In the genomic region with DNA sequence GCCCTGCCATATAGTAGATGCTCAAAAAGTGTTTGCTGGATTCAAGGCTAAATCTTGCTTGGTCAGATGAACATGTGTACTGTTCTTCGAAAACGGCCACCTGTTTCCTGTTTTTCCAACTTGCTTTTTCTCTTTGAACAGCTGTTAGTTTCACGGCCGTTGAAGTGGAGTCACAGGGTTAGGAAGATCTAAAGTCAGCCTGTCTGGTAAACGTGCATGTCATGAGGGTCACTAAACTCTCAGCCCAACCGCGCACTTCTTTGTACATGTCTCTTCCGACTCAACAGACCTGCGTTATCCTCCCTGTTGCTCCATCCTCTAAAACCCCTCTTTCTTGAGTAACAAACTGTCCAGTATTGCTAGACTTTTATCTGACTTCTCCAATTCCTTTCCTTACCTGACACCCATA, we compare ENCODE assay signal across 10 cellular contexts.
DNase-seq lines count a peak whose midpoint lies in the region; ATAC-seq and TF ChIP-seq lines count a peak whose summit lies in the region.
"Had no signal": no experiment of that assay in that cellular context is flagged by ENCODE, and none has a peak within 500 bp of the region (broad histone marks: within the 10 kb centered on the region; RNA-seq: fewer than 3 reads in every experiment).

No MANE protein-coding gene starts in this region.

- DNase-seq in GM13977 (ENCODE audit: low spot score): peak; percentile 30
- DNase-seq in left kidney (ENCODE audit: low read depth, low spot score): peak; percentile 15
- no peak for DNase-seq in activated CD8-positive, alpha-beta memory T cell treated with anti-CD3 and anti-CD28 coated beads, Interleukin-2, amount 10 ng/mL, durations not matched to agents 7 days and 5 days
- no peak for DNase-seq in RKO (ENCODE audit: low spot score)
- no peak for DNase-seq in RWPE1 (ENCODE audit: low spot score)
- DNase-seq: activated effector memory CD4-positive, alpha-beta T cell treated with anti-CD3 and anti-CD28 coated beads, Interleukin-2, amount 50 U/mL, for 16 hours; NCI-H2227 treated with DMSO at 0.1 percent for 48 hours had no signal

- peak overlapping the region in 2 of 3 donors; percentile 34 to 51 for H3K27ac Mint-ChIP-seq in IgD-negative memory B cell
- H3K27ac Mint-ChIP-seq in activated CD8-positive, alpha-beta memory T cell treated with anti-CD3 and anti-CD28 coated beads, Interleukin-2, amount 10 ng/mL, durations not matched to agents 7 days and 5 days: no peak overlapping the region

- H3K36me3 Mint-ChIP-seq in IgD-negative memory B cell: peaks cover 1% of the 10 kb centered on the region
- H3K36me3 Mint-ChIP-seq in activated CD8-positive, alpha-beta memory T cell treated with anti-CD3 and anti-CD28 coated beads, Interleukin-2, amount 10 ng/mL, durations not matched to agents 7 days and 5 days: peaks cover 14% of the 10 kb centered on the region

- in situ Hi-C loops in GM13977 (cut with MboI; ENCODE audit: low pct_unique_long_range_greater_than_20kb, low sequenced_read_pairs, unreplicated experiment): no loop called here

- H3K27me3 Mint-ChIP-seq in IgD-negative memory B cell: peaks cover 3% of the 10 kb centered on the region
- no peaks in the 10 kb centered on the region for H3K27me3 Mint-ChIP-seq in activated CD8-positive, alpha-beta memory T cell treated with anti-CD3 and anti-CD28 coated beads, Interleukin-2, amount 10 ng/mL, durations not matched to agents 7 days and 5 days

- CTCF ChIA-PET in activated CD8-positive, alpha-beta memory T cell treated with anti-CD3 and anti-CD28 coated beads, Interleukin-2, amount 10 ng/mL, durations not matched to agents 7 days and 5 days (lab: Charles Lee): no interaction called here
- CTCF ChIA-PET in RWPE1 (lab: Yijun Ruan, JAX): interaction anchor here (0.8 kb wide), 1 partner anchor 923 kb away, joined by 3 read pairs; no protein-coding TSS in a partner anchor

- POLR2A ChIA-PET in RWPE1 (lab: Yijun Ruan, JAX; ENCODE audit: low non-redundant PET): no interaction called here

- no peak overlapping the region for H3K27ac ChIP-seq in RWPE1

- ATAC-seq in GM21381 (IDR thresholded peaks at IDR 0.05; ENCODE audit: unreplicated experiment) (peak; percentile 53), HG03175 (IDR thresholded peaks at IDR 0.05; ENCODE audit: unreplicated experiment) (no peak)
- ATAC-seq in activated CD8-positive, alpha-beta memory T cell treated with anti-CD3 and anti-CD28 coated beads, Interleukin-2, amount 10 ng/mL, durations not matched to agents 7 days and 5 days: no peak

- peaks cover 0 to 2% (median 0%) of the 10 kb centered on the region in 3 donors for H3K9me3 Mint-ChIP-seq in IgD-negative memory B cell
- peaks cover 2% of the 10 kb centered on the region for H3K9me3 Mint-ChIP-seq in activated CD8-positive, alpha-beta memory T cell treated with anti-CD3 and anti-CD28 coated beads, Interleukin-2, amount 10 ng/mL, durations not matched to agents 7 days and 5 days (ENCODE audit: low read depth)

- TF ChIP-seq CTCF in GM13977 (IDR thresholded peaks at IDR 0.05; ENCODE audit: extremely low read depth, insufficient read depth, missing control alignments): no peak
- TF ChIP-seq CTCF in RWPE1 (conservative IDR thresholded peaks at IDR 0.05; ENCODE audit: low read depth): no peak

- H3K4me3 Mint-ChIP-seq in IgD-negative memory B cell: peak overlapping the region in 3 of 4 donors; percentile 37 to 74 (median 39)
- H3K4me3 Mint-ChIP-seq in activated CD8-positive, alpha-beta memory T cell treated with anti-CD3 and anti-CD28 coated beads, Interleukin-2, amount 10 ng/mL, durations not matched to agents 7 days and 5 days: no peak overlapping the region

- peaks cover 16 to 30% (median 17%) of the 10 kb centered on the region in 3 donors for H3K4me1 Mint-ChIP-seq in IgD-negative memory B cell
- H3K4me1 Mint-ChIP-seq in activated CD8-positive, alpha-beta memory T cell treated with anti-CD3 and anti-CD28 coated beads, Interleukin-2, amount 10 ng/mL, durations not matched to agents 7 days and 5 days: peaks cover 26% of the 10 kb centered on the region

Comparison
In these comparisons a context has a peak if more than half of its experiments do, and no peak if none do; other contexts are left out.
1. DNase-seq: peak in GM13977 (single experiment) and left kidney (single experiment); none in activated CD8-positive, alpha-beta memory T cell treated with anti-CD3 and anti-CD28 coated beads, Interleukin-2, amount 10 ng/mL, durations not matched to agents 7 days and 5 days (single experiment), RKO (single experiment) and RWPE1 (single experiment).